In genomic region chr2:98445708-98446577, GRCh38 we compare ENCODE assay signal across 8 cellular contexts. TPM values are rescaled to one million over a fixed set of nuclear protein-coding genes. Genes with fewer than 3 reads are reported as not detected.
A peak's percentile ranks its signal among the peaks of the same experiment; 100 is the strongest.
DNase-seq lines count a peak whose midpoint lies in the region; ATAC-seq and TF ChIP-seq lines count a peak whose summit lies in the region.

No MANE protein-coding gene starts in this region.

- H2AFZ ChIP-seq in OCI-LY3 (ENCODE audit: low read depth, low read length) = no peak overlapping the region; the same call in 1 of the 2 replicates

- no peaks in the 10 kb centered on the region for H3K36me3 ChIP-seq in OCI-LY3 (replicated peaks; ENCODE audit: low read depth, low read length)
- no peaks in the 10 kb centered on the region for H3K36me3 ChIP-seq in mucosa of descending colon (ENCODE audit: low read depth)
- H3K36me3 ChIP-seq in vagina = no peaks in the 10 kb centered on the region

- H3K4me3 ChIP-seq in OCI-LY3 (ENCODE audit: low read length) = peak overlapping the region; percentile 99
- H3K4me3 ChIP-seq in mucosa of descending colon = no peak overlapping the region
- H3K4me3 ChIP-seq in vagina = peak overlapping the region; percentile 60 to 84

- peak overlapping the region; percentile 95 for H3K4me2 ChIP-seq in OCI-LY3 (ENCODE audit: low read length)

- H3K27ac ChIP-seq in OCI-LY3 (ENCODE audit: low read length) (no peak overlapping the region), vagina (peak overlapping the region; percentile 74)

- peaks cover 33% of the 10 kb centered on the region for H3K4me1 ChIP-seq in OCI-LY3 (ENCODE audit: low read length)
- H3K4me1 ChIP-seq in mucosa of descending colon (ENCODE audit: low read depth) = peaks cover 23% of the 10 kb centered on the region
- peaks cover 25% of the 10 kb centered on the region for H3K4me1 ChIP-seq in vagina

- no peak for TF ChIP-seq POLR2A in vagina (IDR thresholded peaks at IDR 0.05)

- peaks cover 3% of the 10 kb centered on the region; the same call in 1 of the 2 replicates for H3K9me3 ChIP-seq in OCI-LY3 (ENCODE audit: insufficient read depth, low read length)
- H3K9me3 ChIP-seq in mucosa of descending colon = no peaks in the 10 kb centered on the region
- H3K9me3 ChIP-seq in vagina = no peaks in the 10 kb centered on the region

- TF ChIP-seq CTCF in OCI-LY3 (IDR thresholded peaks at IDR 0.05; ENCODE audit: low read depth, low read length) = no peak
- no peak for TF ChIP-seq CTCF in mucosa of descending colon (IDR thresholded peaks at IDR 0.05)
- TF ChIP-seq CTCF in vagina (IDR thresholded peaks at IDR 0.05) = no peak
- TF ChIP-seq CTCF in omental fat pad (IDR thresholded peaks at IDR 0.05) = no peak

- ATAC-seq in mucosa of descending colon = peak; percentile 6
- no peak for ATAC-seq in omental fat pad (ENCODE audit: low FRiP score)

- peaks cover 49% of the 10 kb centered on the region for H3K79me2 ChIP-seq in OCI-LY3 (ENCODE audit: low read length)

- intact Hi-C loops in mucosa of descending colon (cut with DNase I, micrococcal nuclease) (no loop called here), vagina (cut with DNase I) (no loop called here)

- peaks cover 15% of the 10 kb centered on the region for H4K20me1 ChIP-seq in OCI-LY3 (ENCODE audit: insufficient read depth, low read length)

- peak overlapping the region; percentile 82 for H3K9ac ChIP-seq in OCI-LY3 (ENCODE audit: low read length)

- H3K27me3 ChIP-seq in OCI-LY3 (ENCODE audit: low read depth, low read length) = no peaks in the 10 kb centered on the region
- no peaks in the 10 kb centered on the region for H3K27me3 ChIP-seq in vagina

- peak; percentile 44 for DNase-seq in DMS 273 (lab: John Stamatoyannopoulos, UW; ENCODE audit: unreplicated experiment)
- DNase-seq in DMS 273 treated with DMSO at 0.1 percent for 48 hours (lab: John Stamatoyannopoulos, UW) = no peak
- DNase-seq in central memory CD4-positive, alpha-beta T cell = peak; percentile 33
- DNase-seq in mucosa of descending colon = no peak
- DNase-seq in vagina (ENCODE audit: extremely low spot score in 2 of 2) = no peak
- DNase-seq in NCI-H1092 (lab: John Stamatoyannopoulos, UW) = no peak
- DNase-seq in omental fat pad (ENCODE audit: low spot score) = no peak

RNA-seq across cellular contexts. Expression of gene INPP4A, which starts 1.3 kb away (rescaled TPM):
- 10 to 100 TPM; 18.2 to 39.8 (median 19.1) TPM for total RNA-seq in mucosa of descending colon
- 38.1 TPM for total RNA-seq in vagina
- total RNA-seq in omental fat pad = 10 to 100 TPM; 19.6 to 32.2 (median 28.0) TPM

Comparison
In these comparisons a context has a peak if more than half of its experiments do, and no peak if none do; other contexts are left out.
1. DNase-seq: peak in DMS 273 (single experiment) and central memory CD4-positive, alpha-beta T cell (single experiment); none in DMS 273 treated with DMSO at 0.1 percent for 48 hours (single experiment), mucosa of descending colon (0 of 3), vagina (0 of 2), NCI-H1092 (single experiment) and omental fat pad (single experiment).